10 cellular contexts compared by ENCODE assay signal in the genomic region with DNA sequence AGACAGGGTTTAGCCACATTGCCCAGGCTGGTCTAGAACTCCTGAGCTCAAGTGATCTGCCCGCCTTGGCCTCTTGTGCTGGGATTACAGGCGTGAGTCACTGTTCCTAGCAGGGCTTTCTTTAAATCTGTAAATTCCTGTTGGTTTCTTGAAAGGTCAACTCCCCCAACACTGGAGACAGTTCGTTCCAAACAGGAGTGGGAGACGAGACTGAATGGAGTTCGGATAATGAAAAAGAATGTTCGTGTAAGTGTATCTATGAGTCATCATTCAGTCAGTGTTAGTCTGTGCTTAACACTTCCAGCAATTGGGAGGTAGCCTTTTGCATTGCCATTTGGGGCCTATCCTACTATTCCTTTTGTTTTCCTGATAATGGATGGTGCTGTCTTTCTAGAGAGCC. TPM values are rescaled to one million over a fixed set of nuclear protein-coding genes. Genes with fewer than 3 reads are reported as not detected.
DNase-seq lines count a peak whose midpoint lies in the region; ATAC-seq and TF ChIP-seq lines count a peak whose summit lies in the region.
"Had no signal": no experiment of that assay in that cellular context is flagged by ENCODE, and none has a peak within 500 bp of the region (broad histone marks: within the 10 kb centered on the region; RNA-seq: fewer than 3 reads in every experiment).

No MANE protein-coding gene starts in this region.

- TF ChIP-seq CTCF in foreskin fibroblast (IDR thresholded peaks at IDR 0.05; ENCODE audit: low read depth, low read length) (no peak), smooth muscle cell (IDR thresholded peaks at IDR 0.05; ENCODE audit: borderline replicate concordance, insufficient read depth, poor library complexity, severe bottlenecking) (no peak), suprapubic skin (IDR thresholded peaks at IDR 0.05) (no peak), spleen (IDR thresholded peaks at IDR 0.05 in 8 of 11, conservative IDR thresholded peaks at IDR 0.05 in 3 of 11) (no peak)

- intact Hi-C loops in spleen (cut with DNase I; ENCODE audit: low total_unique reads), result no loop called here

- ATAC-seq in T-cell (replicated peaks in 1 of 4), result no peak
- no peak for ATAC-seq in GM19452 (IDR thresholded peaks at IDR 0.05; ENCODE audit: unreplicated experiment)
- no peak for ATAC-seq in GM18498 (IDR thresholded peaks at IDR 0.05; ENCODE audit: unreplicated experiment)

- no peaks in the 10 kb centered on the region for H3K27me3 Mint-ChIP-seq in T-cell
- H3K27me3 Mint-ChIP-seq: activated naive CD8-positive, alpha-beta T cell treated with anti-CD3 and anti-CD28 coated beads, Interleukin-2, amount 10 ng/mL, durations not matched to agents 7 days and 5 days had no signal

- peak overlapping the region; percentile 47 for H3K4me2 ChIP-seq in smooth muscle cell

- H3K4me3 ChIP-seq in foreskin fibroblast (ENCODE audit: low read depth in 1 of 2, low read length in 2 of 2) (no peak overlapping the region), smooth muscle cell (no peak overlapping the region), suprapubic skin (no peak overlapping the region), spleen (no peak overlapping the region)

- H3K4me1 ChIP-seq in smooth muscle cell (ENCODE audit: low read depth), result peaks cover 12% of the 10 kb centered on the region
- no peaks in the 10 kb centered on the region for H3K4me1 ChIP-seq in suprapubic skin
- H3K4me1 ChIP-seq in spleen, result peaks cover 0 to 3% (median 0%) of the 10 kb centered on the region in 6 donors

- TF ChIP-seq POLR2A in suprapubic skin (IDR thresholded peaks at IDR 0.05) (no peak), spleen (IDR thresholded peaks at IDR 0.05) (no peak)

- H3K9ac ChIP-seq in smooth muscle cell (ENCODE audit: low read depth), result no peak overlapping the region

- H3K27ac ChIP-seq in smooth muscle cell (ENCODE audit: low read depth), result peak overlapping the region; percentile 73
- no peak overlapping the region for H3K27ac ChIP-seq in suprapubic skin
- no peak overlapping the region for H3K27ac ChIP-seq in spleen

- no peak for TF ChIP-seq EP300 in suprapubic skin (IDR thresholded peaks at IDR 0.05)

- H3K4me1 Mint-ChIP-seq in T-cell, result peaks cover 15 to 52% (median 35%) of the 10 kb centered on the region in 3 donors

- peaks cover 52% of the 10 kb centered on the region for H3K36me3 Mint-ChIP-seq in T-cell

- no peak overlapping the region for H2AFZ ChIP-seq in smooth muscle cell (ENCODE audit: low read depth)

- DNase-seq in GM04503 (ENCODE audit: low read depth) (peak; percentile 98), T-cell (no peak), foreskin fibroblast (peak; percentile 94), smooth muscle cell (lab: John Stamatoyannopoulos, UW; ENCODE audit: unreplicated experiment) (no peak), suprapubic skin (ENCODE audit: low spot score in 2 of 2) (no peak), spleen (no peak)
- DNase-seq: activated naive CD8-positive, alpha-beta T cell treated with anti-CD3 and anti-CD28 coated beads, Interleukin-2, amount 10 ng/mL, durations not matched to agents 7 days and 5 days; stimulated activated CD4-positive, alpha-beta T cell treated with anti-CD3 and anti-CD28 coated beads, Interleukin-15, amount 100 ng/mL, for 24 hours had no signal

- H3K36me3 ChIP-seq in smooth muscle cell (ENCODE audit: low read depth), result no peaks in the 10 kb centered on the region
- peaks cover 58% of the 10 kb centered on the region for H3K36me3 ChIP-seq in suprapubic skin
- peaks cover 0 to 81% (median 57%) of the 10 kb centered on the region in 6 donors for H3K36me3 ChIP-seq in spleen

- H3K27me3 ChIP-seq in smooth muscle cell (ENCODE audit: low read depth), result no peaks in the 10 kb centered on the region
- no peaks in the 10 kb centered on the region for H3K27me3 ChIP-seq in suprapubic skin
- no peaks in the 10 kb centered on the region for H3K27me3 ChIP-seq in spleen (replicated peaks in 1 of 7)

- H3F3A ChIP-seq in smooth muscle cell (ENCODE audit: low read depth), result peaks cover 16% of the 10 kb centered on the region

- peak overlapping the region; percentile 92 to 99 for H3K27ac Mint-ChIP-seq in T-cell
- H3K27ac Mint-ChIP-seq: activated naive CD8-positive, alpha-beta T cell treated with anti-CD3 and anti-CD28 coated beads, Interleukin-2, amount 10 ng/mL, durations not matched to agents 7 days and 5 days had no signal

- H3K9me3 ChIP-seq in smooth muscle cell (replicated peaks; ENCODE audit: low read depth) (no peaks in the 10 kb centered on the region), suprapubic skin (no peaks in the 10 kb centered on the region), spleen (no peaks in the 10 kb centered on the region)

- H3K4me3 Mint-ChIP-seq in T-cell, result peak overlapping the region; percentile 68 to 75 (median 71)
- H3K4me3 Mint-ChIP-seq: activated naive CD8-positive, alpha-beta T cell treated with anti-CD3 and anti-CD28 coated beads, Interleukin-2, amount 10 ng/mL, durations not matched to agents 7 days and 5 days had no signal

- H4K20me1 ChIP-seq in smooth muscle cell (ENCODE audit: low read depth), result no peaks in the 10 kb centered on the region

- CTCF ChIA-PET in T-cell (lab: Charles Lee), result no interaction called here

- POLR2A ChIA-PET in T-cell (lab: Charles Lee), result no interaction called here

- no peaks in the 10 kb centered on the region for H3K79me2 ChIP-seq in smooth muscle cell (ENCODE audit: low read depth)

- 2% methylated on average over 6 of the region's 6 CpGs for WGBS in smooth muscle cell (ENCODE audit: low lambda C conversion rate)
- 85% methylated on average over 6 of the region's 6 CpGs for WGBS in suprapubic skin
- 86 to 97% (median 90%) methylated on average over 6 of the region's 6 CpGs for WGBS in spleen, 5 donors

- no peaks in the 10 kb centered on the region for H3K9me3 Mint-ChIP-seq in T-cell
- H3K9me3 Mint-ChIP-seq: activated naive CD8-positive, alpha-beta T cell treated with anti-CD3 and anti-CD28 coated beads, Interleukin-2, amount 10 ng/mL, durations not matched to agents 7 days and 5 days had no signal

RNA-seq across cellular contexts. Expression of gene BACE1-AS, which starts 10.0 kb away (rescaled TPM):
- total RNA-seq in T-cell, result 10 to 100 TPM in 3 of 5 donors, 1 to 10 TPM in 2; 4.5 to 11.3 (median 10.1) TPM
- 3.5 and 6.6 TPM in 2 replicates for total RNA-seq in smooth muscle cell
- 1.9 and 7.5 TPM in 2 replicates for polyA plus RNA-seq in smooth muscle cell
- 10 to 100 TPM in 1 of 4 donors, 1 to 10 TPM in 3; 3.6 to 13.0 (median 6.3) TPM for total RNA-seq in suprapubic skin
- 10 to 100 TPM in 4 of 7 donors, 1 to 10 TPM in 3; 4.8 to 12.1 (median 10.3) TPM for total RNA-seq in spleen
- polyA plus RNA-seq in spleen, result 1 to 10 TPM; 3.9 to 5.8 (median 4.1) TPM

RNA-seq across cellular contexts. Expression of gene BACE1, which starts 34.9 kb away (rescaled TPM):
- total RNA-seq in T-cell (1 to 10 TPM; 1.3 to 2.3 (median 1.9) TPM), smooth muscle cell (26.6 and 32.4 TPM in 2 replicates), suprapubic skin (10 to 100 TPM; 13.8 to 35.6 (median 18.0) TPM), spleen (10 to 100 TPM; 11.8 to 31.7 (median 19.6) TPM)
- polyA plus RNA-seq in smooth muscle cell (17.5 and 22.4 TPM in 2 replicates), spleen (1 to 10 TPM; 2.1 to 4.0 (median 2.6) TPM)

RNA-seq across cellular contexts. Expression of gene CEP164, which starts 46.5 kb away (rescaled TPM):
- total RNA-seq in T-cell (10 to 100 TPM; 44.5 to 59.9 (median 52.5) TPM), smooth muscle cell (11.2 and 14.9 TPM in 2 replicates), suprapubic skin (10 to 100 TPM; 22.8 to 56.7 (median 29.7) TPM), spleen (10 to 100 TPM; 21.2 to 48.3 (median 34.8) TPM)
- polyA plus RNA-seq in smooth muscle cell (30.7 and 36.3 TPM in 2 replicates), spleen (10 to 100 TPM in 2 of 3 donors, 1 to 10 TPM in 1; 6.6 to 17.9 (median 12.1) TPM)

RNA-seq across cellular contexts. Expression of gene RNF214, which starts 48.7 kb away (rescaled TPM):
- total RNA-seq in T-cell (10 to 100 TPM; 21.6 to 31.7 (median 30.5) TPM), smooth muscle cell (12.6 and 15.8 TPM in 2 replicates), suprapubic skin (10 to 100 TPM in 3 of 4 donors, 1 to 10 TPM in 1; 6.7 to 22.9 (median 12.2) TPM), spleen (10 to 100 TPM; 13.1 to 29.6 (median 20.9) TPM)
- polyA plus RNA-seq in smooth muscle cell (10.9 and 17.3 TPM in 2 replicates), spleen (1 to 10 TPM; 5.6 to 9.9 (median 6.7) TPM)

RNA-seq across cellular contexts. Expression of gene PCSK7, which starts 49.3 kb away (rescaled TPM):
- total RNA-seq in T-cell, result 100 to 1,000 TPM; 300 to 368 (median 336) TPM
- 20.8 and 36.4 TPM in 2 replicates for total RNA-seq in smooth muscle cell
- 23.5 and 40.7 TPM in 2 replicates for polyA plus RNA-seq in smooth muscle cell
- total RNA-seq in suprapubic skin, result 100 to 1,000 TPM in 1 of 4 donors, 10 to 100 TPM in 3; 56.7 to 113 (median 73.3) TPM
- 100 to 1,000 TPM in 5 of 7 donors, 10 to 100 TPM in 2; 92.6 to 152 (median 117) TPM for total RNA-seq in spleen
- 10 to 100 TPM; 27.3 to 53.4 (median 52.3) TPM for polyA plus RNA-seq in spleen

Comparison
In these comparisons a context has a peak if more than half of its experiments do, and no peak if none do; other contexts are left out.
1. DNase-seq: peak in GM04503 (single experiment) and foreskin fibroblast (2 of 2); none in T-cell (0 of 34), smooth muscle cell (single experiment), suprapubic skin (0 of 2) and spleen (single experiment).